19 cellular contexts compared by ENCODE assay signal in the genomic region with DNA sequence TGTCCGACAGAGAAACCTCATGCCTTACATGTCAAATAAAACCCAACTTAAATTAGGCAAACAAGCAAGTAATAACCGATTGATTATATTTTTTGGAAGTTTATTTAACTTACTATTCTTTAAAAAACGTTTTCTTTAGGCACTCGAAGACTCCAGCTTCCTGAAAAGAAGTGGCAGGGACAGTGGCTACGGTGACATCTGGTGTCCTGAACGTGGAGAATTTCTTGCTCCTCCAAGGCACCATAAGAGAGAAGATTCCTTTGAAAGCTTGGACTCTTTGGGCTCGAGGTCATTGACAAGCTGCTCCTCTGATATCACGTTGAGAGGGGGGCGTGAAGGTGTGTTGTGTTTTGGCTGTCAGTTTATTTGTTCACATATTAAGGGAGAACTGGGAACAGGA.
DNase-seq lines count a peak whose midpoint lies in the region; ATAC-seq and TF ChIP-seq lines count a peak whose summit lies in the region.
"Had no signal": no experiment of that assay in that cellular context is flagged by ENCODE, and none has a peak within 500 bp of the region (broad histone marks: within the 10 kb centered on the region; RNA-seq: fewer than 3 reads in every experiment).

No MANE protein-coding gene starts in this region.

- H2AFZ ChIP-seq in smooth muscle cell (ENCODE audit: low read depth) = no peak overlapping the region

- peak overlapping the region; percentile 30 for H3K4me3 ChIP-seq in endocrine pancreas (ENCODE audit: control insufficient read depth, insufficient read depth, low read length)
- no peak overlapping the region for H3K4me3 ChIP-seq in smooth muscle cell
- H3K4me3 ChIP-seq in coronary artery = no peak overlapping the region
- H3K4me3 ChIP-seq: lower lobe of right lung, tibial artery had no signal

- no peak for ATAC-seq in activated naive CD4-positive, alpha-beta T cell treated with anti-CD3 and anti-CD28 coated beads, Interleukin-2, amount 50 U/mL, for 72 hours
- ATAC-seq: lower lobe of right lung had no signal

- H3K36me3 ChIP-seq in endocrine pancreas (ENCODE audit: control insufficient read depth, insufficient read depth, low read length) = peaks cover 2% of the 10 kb centered on the region
- peaks cover 35% of the 10 kb centered on the region for H3K36me3 ChIP-seq in smooth muscle cell (ENCODE audit: low read depth)

- H3K4me1 Mint-ChIP-seq in activated naive CD4-positive, alpha-beta T cell treated with anti-CD3 and anti-CD28 coated beads for 36 hours (ENCODE audit: low read depth) = peaks cover 62% of the 10 kb centered on the region
- no peaks in the 10 kb centered on the region for H3K4me1 Mint-ChIP-seq in glutamatergic neuron (ENCODE audit: low read depth, unreplicated experiment)

- H3K9me3 Mint-ChIP-seq in activated naive CD4-positive, alpha-beta T cell treated with anti-CD3 and anti-CD28 coated beads for 36 hours = no peaks in the 10 kb centered on the region
- no peaks in the 10 kb centered on the region for H3K9me3 Mint-ChIP-seq in activated naive CD4-positive, alpha-beta T cell treated with anti-CD3 and anti-CD28 coated beads, Interleukin-2, amount 50 U/mL, for 72 hours
- no peaks in the 10 kb centered on the region for H3K9me3 Mint-ChIP-seq in glutamatergic neuron (ENCODE audit: unreplicated experiment)
- H3K9me3 Mint-ChIP-seq: dendritic cell treated with granulocyte-macrophage colony-stimulating factor and Interleukin-4, amounts not matched to agents 40 ng/mL and 50 ng/mL, for 4 days; natural killer cell treated with Interleukin-12 subunit alpha and Interleukin-12 subunit beta and Interleukin-15 and Interleukin-18, amount 100 ng/mL, for 72 hours had no signal

- CTCF ChIA-PET in activated naive CD4-positive, alpha-beta T cell treated with anti-CD3 and anti-CD28 coated beads for 36 hours (lab: Charles Lee) = interaction anchor here (3.5 to 4.3 kb wide), 2 partner anchors 40 to 105 kb away, joined by 18 to 22 read pairs; no protein-coding TSS in a partner anchor

- H3K9ac ChIP-seq in endocrine pancreas (ENCODE audit: control insufficient read depth, insufficient read depth, low read length) (no peak overlapping the region), smooth muscle cell (ENCODE audit: low read depth) (no peak overlapping the region)

- peaks cover under 1% of the 10 kb centered on the region for H3K79me2 ChIP-seq in smooth muscle cell (ENCODE audit: low read depth)

- H3K9me3 ChIP-seq in endocrine pancreas (ENCODE audit: control insufficient read depth, low read length) = no peaks in the 10 kb centered on the region
- no peaks in the 10 kb centered on the region for H3K9me3 ChIP-seq in smooth muscle cell (replicated peaks; ENCODE audit: low read depth)
- H3K9me3 ChIP-seq: lower lobe of right lung, tibial artery had no signal

- intact Hi-C loops in activated naive CD4-positive, alpha-beta T cell treated with anti-CD3 and anti-CD28 coated beads for 36 hours (cut with micrococcal nuclease) = loop anchor here (5.0 kb wide), 1 partner anchor 163 kb away; the partner anchor contains the start of gene LMO7

- no peaks in the 10 kb centered on the region for H3K27me3 ChIP-seq in endocrine pancreas (ENCODE audit: control insufficient read depth, insufficient read depth, low read length)
- no peaks in the 10 kb centered on the region for H3K27me3 ChIP-seq in smooth muscle cell (ENCODE audit: low read depth)
- H3K27me3 ChIP-seq: tibial artery had no signal

- peak overlapping the region; percentile 47 for H3K27ac Mint-ChIP-seq in activated naive CD4-positive, alpha-beta T cell treated with anti-CD3 and anti-CD28 coated beads for 36 hours
- H3K27ac Mint-ChIP-seq in activated naive CD4-positive, alpha-beta T cell treated with anti-CD3 and anti-CD28 coated beads, Interleukin-2, amount 50 U/mL, for 72 hours = no peak overlapping the region
- no peak overlapping the region for H3K27ac Mint-ChIP-seq in glutamatergic neuron (ENCODE audit: unreplicated experiment)
- H3K27ac Mint-ChIP-seq: activated T-helper 17 cell treated with anti-CD3 and anti-CD28 coated beads, Interleukin-2, amount 50 U/mL, for 72 hours; dendritic cell treated with granulocyte-macrophage colony-stimulating factor and Interleukin-4, amounts not matched to agents 40 ng/mL and 50 ng/mL, for 4 days; natural killer cell treated with Interleukin-12 subunit alpha and Interleukin-12 subunit beta and Interleukin-15 and Interleukin-18, amount 100 ng/mL, for 72 hours had no signal

- H3K27ac ChIP-seq in smooth muscle cell (ENCODE audit: low read depth) (peak overlapping the region; percentile 13), coronary artery (no peak overlapping the region)
- H3K27ac ChIP-seq: lower lobe of right lung, tibial artery had no signal

- H3F3A ChIP-seq in smooth muscle cell (ENCODE audit: low read depth) = peaks cover 8% of the 10 kb centered on the region

- peaks cover 90% of the 10 kb centered on the region for H4K20me1 ChIP-seq in smooth muscle cell (ENCODE audit: low read depth)

- H3K27me3 Mint-ChIP-seq in activated naive CD4-positive, alpha-beta T cell treated with anti-CD3 and anti-CD28 coated beads for 36 hours (ENCODE audit: low read depth) = no peaks in the 10 kb centered on the region
- no peaks in the 10 kb centered on the region for H3K27me3 Mint-ChIP-seq in glutamatergic neuron (ENCODE audit: unreplicated experiment)
- H3K27me3 Mint-ChIP-seq: activated T-helper 17 cell treated with anti-CD3 and anti-CD28 coated beads, Interleukin-2, amount 50 U/mL, for 72 hours; dendritic cell treated with granulocyte-macrophage colony-stimulating factor and Interleukin-4, amounts not matched to agents 40 ng/mL and 50 ng/mL, for 4 days; natural killer cell treated with Interleukin-12 subunit alpha and Interleukin-12 subunit beta and Interleukin-15 and Interleukin-18, amount 100 ng/mL, for 72 hours had no signal

- no peak overlapping the region for H3K4me2 ChIP-seq in smooth muscle cell

- TF ChIP-seq CTCF in smooth muscle cell (IDR thresholded peaks at IDR 0.05; ENCODE audit: borderline replicate concordance, insufficient read depth, poor library complexity, severe bottlenecking) (no peak), coronary artery (IDR thresholded peaks at IDR 0.05) (no peak), glutamatergic neuron (IDR thresholded peaks at IDR 0.05; ENCODE audit: partially characterized antibody, unreplicated experiment) (no peak)

- no peak overlapping the region for H3K4me3 Mint-ChIP-seq in activated naive CD4-positive, alpha-beta T cell treated with anti-CD3 and anti-CD28 coated beads for 36 hours
- H3K4me3 Mint-ChIP-seq in glutamatergic neuron (ENCODE audit: unreplicated experiment) = no peak overlapping the region
- H3K4me3 Mint-ChIP-seq: activated T-helper 17 cell treated with anti-CD3 and anti-CD28 coated beads, Interleukin-2, amount 50 U/mL, for 72 hours; dendritic cell treated with granulocyte-macrophage colony-stimulating factor and Interleukin-4, amounts not matched to agents 40 ng/mL and 50 ng/mL, for 4 days; natural killer cell treated with Interleukin-12 subunit alpha and Interleukin-12 subunit beta and Interleukin-15 and Interleukin-18, amount 100 ng/mL, for 72 hours had no signal

- no peak for DNase-seq in activated naive CD4-positive, alpha-beta T cell treated with anti-CD3 and anti-CD28 coated beads for 36 hours
- DNase-seq in activated naive CD4-positive, alpha-beta T cell treated with anti-CD3 and anti-CD28 coated beads, Interleukin-2, amount 50 U/mL, for 72 hours (ENCODE audit: low spot score in 2 of 2) = no peak
- DNase-seq in MV-4-11 (lab: John Stamatoyannopoulos, UW) (peak; percentile 3), smooth muscle cell (lab: John Stamatoyannopoulos, UW; ENCODE audit: unreplicated experiment) (no peak), coronary artery (ENCODE audit: low spot score) (no peak), DMS79 (lab: John Stamatoyannopoulos, UW) (no peak), glutamatergic neuron (no peak)
- DNase-seq: amygdala; lower lobe of right lung; NCI-H774; retina; SHP77 treated with DMSO at 0.1 percent for 48 hours; stimulated activated CD4-positive, alpha-beta T cell treated with anti-CD3 and anti-CD28 coated beads, Interleukin-2, amount 100 ng/mL, for 24 hours; T-helper 9 cell; tibial artery had no signal

- 64% methylated on average over 9 of the region's 9 CpGs for WGBS in smooth muscle cell (ENCODE audit: low lambda C conversion rate)

- H3K4me1 ChIP-seq in endocrine pancreas (ENCODE audit: control insufficient read depth, insufficient read depth, low read length) (peaks cover 17% of the 10 kb centered on the region), smooth muscle cell (ENCODE audit: low read depth) (no peaks in the 10 kb centered on the region)

- peaks cover 18% of the 10 kb centered on the region for H3K36me3 Mint-ChIP-seq in activated naive CD4-positive, alpha-beta T cell treated with anti-CD3 and anti-CD28 coated beads for 36 hours (ENCODE audit: low read depth)
- peaks cover 5 to 26% of the 10 kb centered on the region in 2 donors for H3K36me3 Mint-ChIP-seq in activated naive CD4-positive, alpha-beta T cell treated with anti-CD3 and anti-CD28 coated beads, Interleukin-2, amount 50 U/mL, for 72 hours
- no peaks in the 10 kb centered on the region for H3K36me3 Mint-ChIP-seq in glutamatergic neuron (ENCODE audit: unreplicated experiment)
- H3K36me3 Mint-ChIP-seq: natural killer cell treated with Interleukin-12 subunit alpha and Interleukin-12 subunit beta and Interleukin-15 and Interleukin-18, amount 100 ng/mL, for 72 hours had no signal
